In the genomic region with DNA sequence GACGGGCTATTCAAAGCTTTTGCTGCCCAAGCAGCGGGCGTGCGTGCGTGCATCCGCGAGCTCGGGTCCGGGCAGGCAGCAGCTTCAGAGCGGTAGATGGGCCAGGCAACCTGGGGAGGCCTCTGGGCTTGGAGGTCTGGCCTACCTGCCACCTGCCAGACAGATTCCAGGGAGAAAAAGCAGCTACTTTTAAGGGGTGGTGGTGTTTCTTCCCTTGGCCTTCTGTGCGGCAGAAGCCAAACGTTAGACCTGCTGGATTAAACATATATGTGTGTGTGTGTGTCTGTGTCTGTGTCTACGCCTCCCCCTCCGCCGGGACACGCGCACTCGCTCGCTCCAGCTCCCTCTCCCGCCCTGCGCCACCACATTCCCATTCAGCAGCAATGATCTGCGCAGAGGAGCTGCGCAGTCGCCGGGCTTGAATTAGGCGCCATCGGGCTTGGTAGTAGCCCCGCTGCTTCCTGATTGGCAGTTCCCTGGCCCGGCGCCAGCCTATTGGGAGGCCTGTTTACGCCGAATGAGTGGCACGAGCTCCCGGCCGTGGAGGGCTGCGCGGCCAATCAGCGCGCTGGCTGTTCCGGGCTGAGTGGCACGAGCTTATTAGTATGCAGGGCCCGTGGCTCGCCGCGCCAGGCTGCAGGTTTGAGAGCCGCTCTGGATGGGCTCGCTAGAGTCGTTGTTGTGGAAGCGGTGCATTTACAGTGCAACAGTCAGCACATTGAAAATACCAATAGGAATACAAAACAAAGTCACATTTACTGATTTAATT, we compare ENCODE assay signal across 9 cellular contexts. TPM values are rescaled to one million over a fixed set of nuclear protein-coding genes. Genes with fewer than 3 reads are reported as not detected.
DNase-seq lines count a peak whose midpoint lies in the region; ATAC-seq, FAIRE-seq and TF ChIP-seq lines count a peak whose summit lies in the region.
"Had no signal": no experiment of that assay in that cellular context is flagged by ENCODE, and none has a peak within 500 bp of the region (broad histone marks: within the 10 kb centered on the region; RNA-seq: fewer than 3 reads in every experiment).

A gene (plus strand): TSS at position 627 of the 769 bp plus-strand sequence. CDS start 4,283 bp downstream, outside the sequence.

- no peaks in the 10 kb centered on the region for H3K27me3 ChIP-seq in endothelial cell of umbilical vein (ENCODE audit: control insufficient read depth in 2 of 2, insufficient read depth in 2 of 2, low read length in 2 of 2)

- peaks cover 33% of the 10 kb centered on the region for H3K4me1 ChIP-seq in endothelial cell of umbilical vein (ENCODE audit: control insufficient read depth, extremely low read depth, insufficient read depth, low read length)

- H3K4me1 Mint-ChIP-seq in Calu3 (ENCODE audit: low read depth, unreplicated experiment): peaks cover 28% of the 10 kb centered on the region

- FAIRE-seq in endothelial cell of umbilical vein (lab: Jason Lieb, UNC): peak; percentile 100
- FAIRE-seq: colon had no signal

- H3K4me3 Mint-ChIP-seq in Calu3 (ENCODE audit: low read depth, unreplicated experiment): peak within 1 kb of the TSS; percentile 76

- peak within 1 kb of the TSS; percentile 60 to 77 (median 76) for H3K4me3 ChIP-seq in endothelial cell of umbilical vein (replicated peaks in 1 of 3; ENCODE audit: insufficient read depth in 1 of 3, low read depth in 1 of 3, low read length in 3 of 3)

- H3K36me3 ChIP-seq in endothelial cell of umbilical vein (ENCODE audit: control insufficient read depth in 2 of 2, extremely low read depth in 1 of 2, insufficient read depth in 2 of 2, low read length in 2 of 2): peaks cover 0 to 4% of the 10 kb centered on the region in 2 experiments

- POLR2A ChIA-PET in endothelial cell of umbilical vein (lab: Charles Lee): interaction anchor here (0.6 to 1.6 kb wide), 10 partner anchors 10 to 184 kb away, joined by 3 to 10 read pairs (median 3); a partner anchor contains a TSS

- peaks cover 39% of the 10 kb centered on the region for H3K36me3 Mint-ChIP-seq in Calu3 (ENCODE audit: insufficient read depth, unreplicated experiment)

- peak within 1 kb of the TSS; percentile 94 for H3K27ac Mint-ChIP-seq in Calu3 (ENCODE audit: unreplicated experiment)

- CTCF ChIA-PET in Calu3 (lab: Charles Lee) (interaction anchor here (0.6 to 1.4 kb wide), 8 partner anchors 9 to 1960 kb away, joined by 3 to 7 read pairs (median 4); a partner anchor contains a TSS), endothelial cell of umbilical vein (lab: Charles Lee) (interaction anchor here (0.6 to 2.4 kb wide), 16 partner anchors 12 to 142 kb away, joined by 3 to 30 read pairs (median 4); a partner anchor contains a TSS)

- dilution Hi-C loops in endothelial cell of umbilical vein (cut with MboI; ENCODE audit: extremely low pct_ligation_motif_present, low sequenced_read_pairs): no loop called here

- TF ChIP-seq POLR2A in endothelial cell of umbilical vein (IDR thresholded peaks at IDR 0.05; ENCODE audit: low read depth, low read length): peak; percentile 97

- H3K4me2 ChIP-seq in endothelial cell of umbilical vein (ENCODE audit: insufficient read depth, low read length): peak within 1 kb of the TSS; percentile 91

- ATAC-seq in HG03095 (IDR thresholded peaks at IDR 0.05; ENCODE audit: unreplicated experiment): no peak

- intact Hi-C loops in Calu3 (cut with micrococcal nuclease; ENCODE audit: unreplicated experiment) (no loop called here), endothelial cell of umbilical vein (cut with micrococcal nuclease) (loop anchor here (1.0 to 2.0 kb wide), 7 partner anchors 49 to 142 kb away; a partner anchor contains a TSS)

- H2AFZ ChIP-seq in endothelial cell of umbilical vein (ENCODE audit: low read depth, low read length): peak within 1 kb of the TSS; percentile 53

- H3K9me3 ChIP-seq in endothelial cell of umbilical vein (replicated peaks; ENCODE audit: control insufficient read depth, insufficient read depth, low read length): no peaks in the 10 kb centered on the region

- peak; percentile 99 for DNase-seq in Calu3
- DNase-seq in HuH-7.5 (ENCODE audit: low spot score): peak; percentile 98
- peak; percentile 74 for DNase-seq in OCI-M2 (lab: John Stamatoyannopoulos, UW; ENCODE audit: unreplicated experiment)
- DNase-seq in activated T-cell treated with anti-CD3 and anti-CD28 coated beads for 48 hours (ENCODE audit: low read depth): peak; percentile 92
- peak; percentile 100 for DNase-seq in endothelial cell of umbilical vein (ENCODE audit: low read depth, low spot score)
- peak; percentile 100 for DNase-seq in mesenteric fat pad (ENCODE audit: low spot score)
- DNase-seq in stimulated activated CD8-positive, alpha-beta memory T cell treated with anti-CD3 and anti-CD28 coated beads, Interleukin-12 subunit alpha, Interleukin-12 subunit beta, amount 100 ng/mL, for 24 hours (ENCODE audit: extremely low read depth): peak; percentile 76

- no TSS peak for BruUV-seq in Calu3 (replicated peaks; lab: Mats Ljungman, UMichigan)
- BruUV-seq in endothelial cell of umbilical vein (replicated peaks; lab: Mats Ljungman, UMichigan): no TSS peak

- no peaks in the 10 kb centered on the region for H3K9me3 Mint-ChIP-seq in Calu3 (ENCODE audit: low read depth, unreplicated experiment)

- H4K20me1 ChIP-seq in endothelial cell of umbilical vein (replicated peaks; ENCODE audit: control insufficient read depth, extremely low read depth, insufficient read depth, low read length): no peaks in the 10 kb centered on the region

- no peak for TF ChIP-seq CTCF in Calu3 (IDR thresholded peaks at IDR 0.05; ENCODE audit: unreplicated experiment)
- TF ChIP-seq CTCF in endothelial cell of umbilical vein (IDR thresholded peaks at IDR 0.05; ENCODE audit: extremely low read depth in 1 of 2, insufficient read depth in 1 of 2, low read depth in 1 of 2, low read length in 2 of 2): no peak

- peak within 1 kb of the TSS; percentile 85 for H3K27ac ChIP-seq in endothelial cell of umbilical vein (ENCODE audit: insufficient read depth, low read depth, low read length)

- peaks cover 60% of the 10 kb centered on the region for H3K27me3 Mint-ChIP-seq in Calu3 (ENCODE audit: unreplicated experiment)

- peak within 1 kb of the TSS; percentile 81 for H3K9ac ChIP-seq in endothelial cell of umbilical vein (replicated peaks; ENCODE audit: extremely low read depth, insufficient read depth, low read length)

- peaks cover 38% of the 10 kb centered on the region for H3K79me2 ChIP-seq in endothelial cell of umbilical vein (ENCODE audit: control insufficient read depth, insufficient read depth, low read length)

- no peaks in the 10 kb centered on the region for H3K9me1 ChIP-seq in endothelial cell of umbilical vein (replicated peaks; ENCODE audit: control insufficient read depth, extremely low read depth, insufficient read depth, low read length)

TF ChIP-seq in endothelial cell of umbilical vein, 7 proteins besides CTCF, POLR2A, EP300 and RAD21:
- no peak for TF ChIP-seq JUN (IDR thresholded peaks at IDR 0.05; ENCODE audit: borderline replicate concordance, insufficient read depth, insufficient read length, low read depth)
- TF ChIP-seq MYC (IDR thresholded peaks at IDR 0.05; ENCODE audit: low read depth, low read length): no peak
- TF ChIP-seq FOS (IDR thresholded peaks at IDR 0.05; ENCODE audit: borderline replicate concordance, insufficient read depth, low read length): no peak
- TF ChIP-seq EZH2 (IDR thresholded peaks at IDR 0.05; ENCODE audit: borderline replicate concordance, low read depth, low read length, severe bottlenecking): no peak
- TF ChIP-seq GATA2 (IDR thresholded peaks at IDR 0.05; ENCODE audit: insufficient read depth, insufficient read length, low read depth, low read length): no peak
- peak; percentile 91 for TF ChIP-seq POLR2AphosphoS5 (IDR thresholded peaks at IDR 0.05; ENCODE audit: insufficient read depth, low read depth, low read length)
- TF ChIP-seq, protein P1, sequence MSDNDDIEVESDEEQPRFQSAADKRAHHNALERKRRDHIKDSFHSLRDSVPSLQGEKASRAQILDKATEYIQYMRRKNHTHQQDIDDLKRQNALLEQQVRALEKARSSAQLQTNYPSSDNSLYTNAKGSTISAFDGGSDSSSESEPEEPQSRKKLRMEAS (IDR thresholded peaks at IDR 0.05; ENCODE audit: insufficient read depth, insufficient read length): peak; percentile 63

RNA-seq across cellular contexts. Expression of the gene that starts here (rescaled TPM):
- total RNA-seq in Calu3 (2022): 0.17 and 0.27 TPM in 2 replicates
- total RNA-seq in endothelial cell of umbilical vein: 10.3 and 11.6 TPM in 2 replicates
- polyA plus RNA-seq in endothelial cell of umbilical vein: 4.7 and 7.1 TPM in 2 replicates
- 3.4 and 5.1 TPM in 2 replicates for polyA plus RNA-seq in endothelial cell of umbilical vein (2011; cell fraction: cytosol; rRNA removed)
- 15.2 and 19.3 TPM in 2 replicates for polyA plus RNA-seq in endothelial cell of umbilical vein (2011; cell fraction: nucleus; rRNA removed)
- polyA plus RNA-seq in endothelial cell of umbilical vein (2012): 3.5 and 3.7 TPM in 2 replicates
- 7.4 and 14.0 TPM in 2 replicates for polyA minus RNA-seq in endothelial cell of umbilical vein
- 8.7 TPM for polyA minus RNA-seq in endothelial cell of umbilical vein (2011; cell fraction: cytosol; rRNA and poly(A)+ RNA removed)
- polyA minus RNA-seq in endothelial cell of umbilical vein (2011; cell fraction: nucleus; rRNA and poly(A)+ RNA removed): 3.3 and 10.0 TPM in 2 replicates
- 11.0 TPM for total RNA-seq in mesenteric fat pad

Comparison
In these comparisons a context has a peak if more than half of its experiments do, and no peak if none do; other contexts are left out.
1. Peak in DNase-seq in Calu3; RNA of the gene not detected or under 1 TPM.